In the genomic region with DNA sequence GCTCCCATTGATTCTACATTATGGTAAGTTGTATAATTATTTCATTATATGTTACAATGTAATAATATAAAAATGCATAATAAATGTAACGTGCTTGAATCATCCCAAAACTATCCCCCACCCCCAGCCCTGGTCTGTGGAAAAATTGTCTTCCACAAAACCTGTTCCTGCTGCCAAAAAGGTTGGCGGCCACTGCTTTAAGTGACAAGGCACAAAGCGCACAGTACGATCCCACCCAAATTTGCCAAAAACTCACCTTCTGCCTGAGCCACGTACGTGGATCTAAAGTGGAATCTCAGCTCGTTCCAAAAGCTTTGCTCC, we compare ENCODE assay signal across 1 cellular context.
TF ChIP-seq lines count a peak whose summit lies in the region.

No MANE protein-coding gene starts in this region.

TF ChIP-seq in IMR-90, 13 proteins besides CTCF, POLR2A, EP300 and RAD21:
- TF ChIP-seq FOS (IDR thresholded peaks at IDR 0.05; ENCODE audit: low read depth, low read length), result no peak
- TF ChIP-seq, protein P1, sequence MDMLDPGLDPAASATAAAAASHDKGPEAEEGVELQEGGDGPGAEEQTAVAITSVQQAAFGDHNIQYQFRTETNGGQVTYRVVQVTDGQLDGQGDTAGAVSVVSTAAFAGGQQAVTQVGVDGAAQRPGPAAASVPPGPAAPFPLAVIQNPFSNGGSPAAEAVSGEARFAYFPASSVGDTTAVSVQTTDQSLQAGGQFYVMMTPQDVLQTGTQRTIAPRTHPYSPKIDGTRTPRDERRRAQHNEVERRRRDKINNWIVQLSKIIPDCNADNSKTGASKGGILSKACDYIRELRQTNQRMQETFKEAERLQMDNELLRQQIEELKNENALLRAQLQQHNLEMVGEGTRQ (IDR thresholded peaks at IDR 0.05; ENCODE audit: low read depth, low read length), result no peak
- TF ChIP-seq, protein P2, sequence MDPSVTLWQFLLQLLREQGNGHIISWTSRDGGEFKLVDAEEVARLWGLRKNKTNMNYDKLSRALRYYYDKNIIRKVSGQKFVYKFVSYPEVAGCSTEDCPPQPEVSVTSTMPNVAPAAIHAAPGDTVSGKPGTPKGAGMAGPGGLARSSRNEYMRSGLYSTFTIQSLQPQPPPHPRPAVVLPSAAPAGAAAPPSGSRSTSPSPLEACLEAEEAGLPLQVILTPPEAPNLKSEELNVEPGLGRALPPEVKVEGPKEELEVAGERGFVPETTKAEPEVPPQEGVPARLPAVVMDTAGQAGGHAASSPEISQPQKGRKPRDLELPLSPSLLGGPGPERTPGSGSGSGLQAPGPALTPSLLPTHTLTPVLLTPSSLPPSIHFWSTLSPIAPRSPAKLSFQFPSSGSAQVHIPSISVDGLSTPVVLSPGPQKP (IDR thresholded peaks at IDR 0.05; ENCODE audit: borderline replicate concordance, low read depth, low read length), result no peak
- TF ChIP-seq MAZ (IDR thresholded peaks at IDR 0.05; ENCODE audit: borderline replicate concordance, low read depth, low read length), result no peak
- no peak for TF ChIP-seq SMC3 (IDR thresholded peaks at IDR 0.05; ENCODE audit: low read depth, low read length)
- no peak for TF ChIP-seq CHD1 (IDR thresholded peaks at IDR 0.05; ENCODE audit: low read depth, low read length)
- TF ChIP-seq CEBPB (IDR thresholded peaks at IDR 0.05; ENCODE audit: low read depth, low read length), result no peak
- no peak for TF ChIP-seq MXI1 (IDR thresholded peaks at IDR 0.05; ENCODE audit: borderline replicate concordance, low read depth, low read length)
- TF ChIP-seq BHLHE40 (IDR thresholded peaks at IDR 0.05; ENCODE audit: low read depth, low read length), result no peak
- TF ChIP-seq RFX5 (IDR thresholded peaks at IDR 0.05; ENCODE audit: low read depth, low read length), result no peak
- TF ChIP-seq RCOR1 (IDR thresholded peaks at IDR 0.05; ENCODE audit: insufficient replicate concordance, low read length), result no peak
- TF ChIP-seq MAFK (IDR thresholded peaks at IDR 0.05; ENCODE audit: low read depth, low read length), result no peak
- TF ChIP-seq NFE2L2 (IDR thresholded peaks at IDR 0.05; ENCODE audit: low read depth, low read length), result no peak
